8 cellular contexts compared by ENCODE assay signal in the genomic region with DNA sequence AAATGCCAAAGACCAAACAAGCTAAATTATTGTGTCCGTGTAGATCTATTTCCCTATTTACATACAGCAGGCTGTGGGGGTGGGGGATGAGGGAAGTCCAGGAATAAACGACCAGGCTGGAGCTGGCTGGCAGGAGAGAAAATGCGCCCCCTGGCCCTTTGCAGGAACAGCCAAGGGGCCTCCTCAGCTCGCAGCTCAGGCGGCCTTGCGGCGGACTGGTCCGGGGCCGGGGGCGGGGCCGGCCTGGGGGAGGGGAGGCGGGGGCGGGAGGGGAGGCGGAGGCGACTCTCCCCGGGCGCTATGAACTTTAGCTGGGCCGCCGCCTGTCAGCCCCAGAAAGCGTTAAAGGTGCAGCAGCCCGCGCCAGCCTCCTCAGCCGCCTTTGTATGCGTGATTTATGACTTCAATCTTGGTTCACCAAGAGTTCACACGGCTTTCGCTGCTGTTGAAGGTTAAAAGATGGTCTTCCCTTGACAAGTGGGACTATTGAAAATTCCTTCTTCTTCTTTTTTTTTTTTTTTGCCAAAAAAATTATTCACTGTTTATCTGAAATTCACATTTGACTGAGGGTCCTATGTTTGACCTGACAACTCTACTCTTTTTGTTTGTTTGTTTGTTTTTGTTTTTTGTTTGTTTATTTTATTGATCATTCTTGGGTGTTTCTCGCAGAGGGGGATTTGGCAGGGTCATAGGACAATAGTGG.
DNase-seq lines count a peak whose midpoint lies in the region; ATAC-seq, FAIRE-seq and TF ChIP-seq lines count a peak whose summit lies in the region.
"Not testable (repeated sequence)": the region's sequence is repeated elsewhere in the genome, so short reads cannot be mapped to it uniquely, and the experiment has no call there.

No MANE protein-coding gene starts in this region.

- peak overlapping the region; percentile 76 for H3K4me3 Mint-ChIP-seq in activated CD8-positive, alpha-beta T cell treated with anti-CD3 and anti-CD28 coated beads, Interleukin-2, amount 10 ng/mL, durations not matched to agents 7 days and 5 days

- H3K36me3 Mint-ChIP-seq in activated CD8-positive, alpha-beta T cell treated with anti-CD3 and anti-CD28 coated beads, Interleukin-2, amount 10 ng/mL, durations not matched to agents 7 days and 5 days (ENCODE audit: low read depth) = not testable (repeated sequence)

- H3K9me3 Mint-ChIP-seq in activated CD8-positive, alpha-beta T cell treated with anti-CD3 and anti-CD28 coated beads, Interleukin-2, amount 10 ng/mL, durations not matched to agents 7 days and 5 days (ENCODE audit: insufficient read depth) = not testable (repeated sequence)

- DNase-seq in GM10248 (ENCODE audit: extremely low spot score) (peak; percentile 37), NCI-H82 (lab: John Stamatoyannopoulos, UW) (peak; percentile 82), choroid plexus epithelial cell (ENCODE audit: low read depth) (peak; percentile 71), iPS-NIHi11 (ENCODE audit: low spot score) (peak; percentile 71), psoas muscle (peak in 1 of 2 donors; percentile 55), urothelium cell line (ENCODE audit: low spot score) (peak; percentile 76)
- peak; percentile 40 for DNase-seq in activated CD8-positive, alpha-beta T cell treated with anti-CD3 and anti-CD28 coated beads, Interleukin-2, amount 10 ng/mL, durations not matched to agents 7 days and 5 days

- H3K27me3 Mint-ChIP-seq in activated CD8-positive, alpha-beta T cell treated with anti-CD3 and anti-CD28 coated beads, Interleukin-2, amount 10 ng/mL, durations not matched to agents 7 days and 5 days (ENCODE audit: low read depth) = not testable (repeated sequence)

- not testable (repeated sequence) for H3K4me1 ChIP-seq in psoas muscle

- intact Hi-C loops in psoas muscle (cut with DNase I) = not testable (repeated sequence)

- WGBS in psoas muscle, 3 donors = 6 to 30% (median 19%) methylated on average over 20 to 27 of the region's 27 CpGs

- ATAC-seq in HG03045 (IDR thresholded peaks at IDR 0.05; ENCODE audit: unreplicated experiment) = peak; percentile 67
- ATAC-seq in activated CD8-positive, alpha-beta T cell treated with anti-CD3 and anti-CD28 coated beads, Interleukin-2, amount 10 ng/mL, durations not matched to agents 7 days and 5 days = peak; percentile 44
- not testable (repeated sequence) for ATAC-seq in psoas muscle

- not testable (repeated sequence) for H3K9me3 ChIP-seq in psoas muscle

- peak overlapping the region; percentile 84 for H3K27ac Mint-ChIP-seq in activated CD8-positive, alpha-beta T cell treated with anti-CD3 and anti-CD28 coated beads, Interleukin-2, amount 10 ng/mL, durations not matched to agents 7 days and 5 days

- H3K36me3 ChIP-seq in psoas muscle (ENCODE audit: insufficient read depth in 1 of 2, low read depth in 1 of 2) = not testable (repeated sequence)

- POLR2A ChIA-PET in GM10248 (lab: Yijun Ruan, JAX); activated CD8-positive, alpha-beta T cell treated with anti-CD3 and anti-CD28 coated beads, Interleukin-2, amount 10 ng/mL, durations not matched to agents 7 days and 5 days (lab: Charles Lee): not testable (repeated sequence)

- not testable (repeated sequence) for H3K27me3 ChIP-seq in psoas muscle (ENCODE audit: insufficient read depth in 3 of 3, low read length in 2 of 3)

- peak; percentile 36 for TF ChIP-seq CTCF in GM10248 (IDR thresholded peaks at IDR 0.05; ENCODE audit: control extremely low read depth, extremely low read depth, low read depth, missing control alignments)
- peak; percentile 44 for TF ChIP-seq CTCF in choroid plexus epithelial cell (conservative IDR thresholded peaks at IDR 0.05; ENCODE audit: low read depth, low read length)
- TF ChIP-seq CTCF in psoas muscle (IDR thresholded peaks at IDR 0.05) = not testable (repeated sequence)

- CTCF ChIA-PET in GM10248 (lab: Yijun Ruan, JAX); activated CD8-positive, alpha-beta T cell treated with anti-CD3 and anti-CD28 coated beads, Interleukin-2, amount 10 ng/mL, durations not matched to agents 7 days and 5 days (lab: Charles Lee): not testable (repeated sequence)

- H3K27ac ChIP-seq in psoas muscle = not testable (repeated sequence)

- peaks cover 12% of the 10 kb centered on the region for H3K4me1 Mint-ChIP-seq in activated CD8-positive, alpha-beta T cell treated with anti-CD3 and anti-CD28 coated beads, Interleukin-2, amount 10 ng/mL, durations not matched to agents 7 days and 5 days (ENCODE audit: low read depth)

- H3K4me3 ChIP-seq in choroid plexus epithelial cell (ENCODE audit: low read depth, low read length) = peak overlapping the region; percentile 49
- peak overlapping the region; percentile 34 for H3K4me3 ChIP-seq in psoas muscle

- FAIRE-seq in urothelium cell line (lab: Jason Lieb, UNC) = not testable (repeated sequence)
